Comparison of ENCODE assay signal across 25 cellular contexts in genomic region chr1:23726669-23727068, GRCh38. TPM values are rescaled to one million over a fixed set of nuclear protein-coding genes. Genes with fewer than 3 reads are reported as not detected.
DNase-seq lines count a peak whose midpoint lies in the region; ATAC-seq, FAIRE-seq and TF ChIP-seq lines count a peak whose summit lies in the region.
"Had no signal": no experiment of that assay in that cellular context is flagged by ENCODE, and none has a peak within 500 bp of the region (broad histone marks: within the 10 kb centered on the region; RNA-seq: fewer than 3 reads in every experiment).

No MANE protein-coding gene starts in this region.

- H3K9ac ChIP-seq in IMR-90 (ENCODE audit: low read depth, low read length) (no peak overlapping the region), colonic mucosa (ENCODE audit: low read depth in 2 of 2, low read length in 2 of 2) (no peak overlapping the region)

- no peak overlapping the region for H2BK5ac ChIP-seq in IMR-90 (ENCODE audit: low read depth, low read length, poor library complexity, severe bottlenecking)

- CTCF ChIA-PET in A549 (lab: Yijun Ruan, JAX): interaction anchor here (1.0 to 1.2 kb wide), 3 partner anchors 8 to 142 kb away, joined by 3 read pairs; no protein-coding TSS in a partner anchor
- CTCF ChIA-PET in IMR-90 (lab: Yijun Ruan, JAX): no interaction called here

- TF ChIP-seq RAD21 in A549 (conservative IDR thresholded peaks at IDR 0.05 in 1 of 2, IDR thresholded peaks at IDR 0.05 in 1 of 2) (no peak), IMR-90 (IDR thresholded peaks at IDR 0.05; ENCODE audit: low read length) (no peak)

- no peak overlapping the region; the same call in 1 of the 2 replicates for H2BK120ac ChIP-seq in IMR-90 (ENCODE audit: low read depth, low read length)

- BruUV-seq in IMR-90 (replicated peaks; lab: Mats Ljungman, UMichigan): no TSS peak

- no peaks in the 10 kb centered on the region; the same call in 1 of the 2 replicates for H3K36me3 ChIP-seq in IMR-90 (ENCODE audit: control insufficient read depth, insufficient read depth, low read length)
- H3K36me3 ChIP-seq in colonic mucosa: no peaks in the 10 kb centered on the region
- no peaks in the 10 kb centered on the region for H3K36me3 ChIP-seq in osteoblast (ENCODE audit: insufficient read depth, low read length)
- H3K36me3 ChIP-seq: thoracic aorta had no signal

- POLR2A ChIA-PET in A549 (lab: Yijun Ruan, JAX): interaction anchor here (1.7 kb wide), 1 partner anchor 17 kb away, joined by 7 read pairs; the partner anchor contains the start of gene ELOA
- POLR2A ChIA-PET in IMR-90 (lab: Charles Lee; ENCODE audit: unreplicated experiment): no interaction called here

- H3K79me1 ChIP-seq in IMR-90 (ENCODE audit: low read depth in 1 of 2, low read length in 2 of 2): peaks cover 3 to 55% of the 10 kb centered on the region in 2 experiments; a peak in 2 of 4 replicates

- H2AFZ ChIP-seq in IMR-90 (replicated peaks; ENCODE audit: low read length, poor library complexity) (no peak overlapping the region), osteoblast (ENCODE audit: low read length) (no peak overlapping the region)

- no peak overlapping the region for H4K91ac ChIP-seq in IMR-90 (ENCODE audit: insufficient read depth, low read depth, low read length)

- H3K79me2 ChIP-seq in osteoblast (ENCODE audit: insufficient read depth, low read length): peaks cover 38% of the 10 kb centered on the region

- H3K4me1 Mint-ChIP-seq in endothelial cell (ENCODE audit: unreplicated experiment): peaks cover 20% of the 10 kb centered on the region
- H3K4me1 Mint-ChIP-seq: CD8-positive, alpha-beta memory T cell had no signal

- no peak overlapping the region for H3K56ac ChIP-seq in IMR-90 (ENCODE audit: extremely low read depth, insufficient read depth, low read length)

- WGBS in A549 (ENCODE audit: missing lambda C conversion rate): 98% methylated on average over 2 of the region's 2 CpGs
- WGBS in IMR-90 (ENCODE audit: extremely low coverage in 2 of 2, insufficient read length in 1 of 2), 2 experiments: no CpG with 5 or more reads among the region's 2 CpGs

- no peak overlapping the region for H2BK15ac ChIP-seq in IMR-90 (ENCODE audit: low read depth, low read length)

- 0 out of 2 replicates have a peak overlapping the region, but pooled peaks have one; percentile 48 for H3K23ac ChIP-seq in IMR-90 (ENCODE audit: low read depth, low read length)

- no peak overlapping the region for H3K14ac ChIP-seq in IMR-90 (replicated peaks; ENCODE audit: low read depth, low read length)

- H3K9me3 ChIP-seq in A549 (no peaks in the 10 kb centered on the region), IMR-90 (ENCODE audit: control insufficient read depth, insufficient read depth, low read length) (no peaks in the 10 kb centered on the region), colonic mucosa (no peaks in the 10 kb centered on the region), osteoblast (ENCODE audit: low read depth, low read length) (no peaks in the 10 kb centered on the region)
- H3K9me3 ChIP-seq: psoas muscle, thoracic aorta had no signal

- intact Hi-C loops in IMR-90 (cut with micrococcal nuclease): no loop called here
- intact Hi-C loops in colonic mucosa (cut with DNase I): no loop called here

- H2BK20ac ChIP-seq in IMR-90 (ENCODE audit: low read depth, low read length): no peak overlapping the region

- no peak overlapping the region for H2AK9ac ChIP-seq in IMR-90 (replicated peaks; ENCODE audit: low read depth, low read length, poor library complexity)

- dilution Hi-C loops in IMR-90 (cut with HindIII; ENCODE audit: low sequenced_read_pairs, unreplicated experiment): no loop called here

- no peak overlapping the region for H3K4me3 ChIP-seq in A549
- H3K4me3 ChIP-seq in IMR-90 (ENCODE audit: insufficient read depth, low read depth, low read length): no peak overlapping the region
- H3K4me3 ChIP-seq in colonic mucosa: no peak overlapping the region
- H3K4me3 ChIP-seq in osteoblast (ENCODE audit: insufficient read depth, low read length): no peak overlapping the region
- no peak overlapping the region for H3K4me3 ChIP-seq in coronary artery
- H3K4me3 ChIP-seq: psoas muscle, smooth muscle cell, thoracic aorta had no signal

- no peak for FAIRE-seq in A549 (lab: Jason Lieb, UNC)
- FAIRE-seq: H54, keratinocyte had no signal

- H3K27me3 Mint-ChIP-seq in endothelial cell (ENCODE audit: unreplicated experiment): no peaks in the 10 kb centered on the region
- H3K27me3 Mint-ChIP-seq: CD8-positive, alpha-beta memory T cell; T-helper 17 cell had no signal

- ATAC-seq in A549: no peak
- no peak for ATAC-seq in IMR-90 (ENCODE audit: low read depth)
- no peak for ATAC-seq in GM21576 (IDR thresholded peaks at IDR 0.05; ENCODE audit: unreplicated experiment)
- ATAC-seq: T-helper 17 cell had no signal

- peaks cover 21% of the 10 kb centered on the region for H4K20me1 ChIP-seq in IMR-90 (ENCODE audit: insufficient read depth, low read length)
- H4K20me1 ChIP-seq in osteoblast (ENCODE audit: insufficient read depth, low read length): peaks cover 17% of the 10 kb centered on the region

- no peak overlapping the region for H4K8ac ChIP-seq in IMR-90 (ENCODE audit: low read depth in 2 of 2, low read length in 2 of 2)

- no peak overlapping the region for H4K5ac ChIP-seq in IMR-90 (ENCODE audit: low read depth, low read length)

- H3K4ac ChIP-seq in IMR-90 (ENCODE audit: low read depth, low read length): no peak overlapping the region

- DNase-seq in A549 (ENCODE audit: low read depth in 1 of 2, low spot score in 1 of 2): no peak
- DNase-seq in IMR-90: no peak
- DNase-seq in colonic mucosa: no peak
- DNase-seq in osteoblast (ENCODE audit: insufficient read length, low spot score, missing footprints): no peak
- no peak for DNase-seq in endothelial cell (ENCODE audit: low spot score)
- no peak for DNase-seq in coronary artery (ENCODE audit: low spot score)
- DNase-seq in NCI-H2029 (lab: John Stamatoyannopoulos, UW): no peak
- DNase-seq: ACHN; activated CD4-positive, CD25-positive, alpha-beta regulatory T cell; activated CD8-positive, alpha-beta memory T cell treated with anti-CD3 and anti-CD28 coated beads for 24 hours; CD8-positive, alpha-beta memory T cell; central memory CD4-positive, alpha-beta T cell; DMS79 treated with DMSO at 0.1 percent for 48 hours; effector CD8-positive, alpha-beta T cell; NCI-H524 treated with DMSO at 0.1 percent for 48 hours; nephron progenitor cell; stimulated activated CD8-positive, alpha-beta memory T cell treated with anti-CD3 and anti-CD28 coated beads, Interleukin-4, amount 100 ng/mL, for 48 hours; T-helper 17 cell had no signal

- in situ Hi-C loops in IMR-90 (cut with MboI; ENCODE audit: low sequenced_read_pairs): no loop called here

- H3K27me3 ChIP-seq in IMR-90 (ENCODE audit: control insufficient read depth, insufficient read depth, low read length): no peaks in the 10 kb centered on the region
- no peaks in the 10 kb centered on the region for H3K27me3 ChIP-seq in colonic mucosa
- no peaks in the 10 kb centered on the region for H3K27me3 ChIP-seq in osteoblast (ENCODE audit: insufficient read depth, low read length)

- no peaks in the 10 kb centered on the region for H3K9me3 Mint-ChIP-seq in endothelial cell (ENCODE audit: unreplicated experiment)
- H3K9me3 Mint-ChIP-seq: activated T-helper 1 cell treated with anti-CD3 and anti-CD28 coated beads, Interleukin-12 subunit alpha, Interleukin-12 subunit beta, Interleukin-2, Interleukin-4 antibody, amounts not matched to agents 30 ng/mL and 10 ng/mL and 1 ng/mL, durations not matched to agents 14 hours and 24 hours and 36 hours; CD8-positive, alpha-beta memory T cell; nephron progenitor cell had no signal

- no peak for TF ChIP-seq EP300 in A549 (IDR thresholded peaks at IDR 0.05)

- no peak overlapping the region; a peak in 2 of 6 replicates for H3K27ac ChIP-seq in A549
- no peak overlapping the region for H3K27ac ChIP-seq in IMR-90 (ENCODE audit: insufficient read depth, low read length)
- H3K27ac ChIP-seq in colonic mucosa: peak overlapping the region; percentile 36
- H3K27ac ChIP-seq in osteoblast (ENCODE audit: low read depth, low read length): peak overlapping the region; percentile 7
- no peak overlapping the region for H3K27ac ChIP-seq in coronary artery
- H3K27ac ChIP-seq: psoas muscle, thoracic aorta had no signal

- H3K9me1 ChIP-seq in IMR-90 (ENCODE audit: insufficient read depth, low read length): peaks cover 12% of the 10 kb centered on the region

- H3K4me2 ChIP-seq in A549 (peak overlapping the region; percentile 48; the same call in 1 of the 3 replicates), IMR-90 (ENCODE audit: low read depth, low read length) (no peak overlapping the region), osteoblast (ENCODE audit: insufficient read depth, low read length) (peak overlapping the region; percentile 41)
- H3K4me2 ChIP-seq: smooth muscle cell had no signal

- peak overlapping the region; percentile 30; the same call in 1 of the 2 replicates for H2AK5ac ChIP-seq in IMR-90 (ENCODE audit: low read depth, low read length)

- TF ChIP-seq CTCF in A549 (IDR thresholded peaks at IDR 0.05): no peak
- TF ChIP-seq CTCF in IMR-90 (conservative IDR thresholded peaks at IDR 0.05; ENCODE audit: low read depth, low read length): no peak
- no peak for TF ChIP-seq CTCF in colonic mucosa (IDR thresholded peaks at IDR 0.05)
- no peak for TF ChIP-seq CTCF in osteoblast (IDR thresholded peaks at IDR 0.05; ENCODE audit: extremely low read depth, low read depth, low read length)
- TF ChIP-seq CTCF in endothelial cell (IDR thresholded peaks at IDR 0.05; ENCODE audit: unreplicated experiment): no peak
- no peak for TF ChIP-seq CTCF in coronary artery (IDR thresholded peaks at IDR 0.05)

- no peak for TF ChIP-seq POLR2A in A549 (IDR thresholded peaks at IDR 0.05; ENCODE audit: low read length)
- TF ChIP-seq POLR2A in IMR-90 (IDR thresholded peaks at IDR 0.05; ENCODE audit: low read depth, low read length): no peak

- H3K18ac ChIP-seq in IMR-90 (ENCODE audit: low read depth, low read length): no peak overlapping the region

- H3K27ac Mint-ChIP-seq in endothelial cell (ENCODE audit: unreplicated experiment): no peak overlapping the region
- H3K27ac Mint-ChIP-seq: activated T-helper 1 cell treated with anti-CD3 and anti-CD28 coated beads, Interleukin-12 subunit alpha, Interleukin-12 subunit beta, Interleukin-2, Interleukin-4 antibody, amounts not matched to agents 30 ng/mL and 10 ng/mL and 1 ng/mL, durations not matched to agents 14 hours and 24 hours and 36 hours; nephron progenitor cell; T-helper 17 cell had no signal

- H3K4me1 ChIP-seq in A549 (peaks cover 28% of the 10 kb centered on the region), IMR-90 (ENCODE audit: control insufficient read depth, insufficient read depth, low read length) (peaks cover 11% of the 10 kb centered on the region), colonic mucosa (peaks cover 10% of the 10 kb centered on the region), osteoblast (ENCODE audit: insufficient read depth, low read length) (peaks cover 13% of the 10 kb centered on the region)
- H3K4me1 ChIP-seq: psoas muscle had no signal

- H3K4me3 Mint-ChIP-seq in endothelial cell (ENCODE audit: unreplicated experiment): no peak overlapping the region
- H3K4me3 Mint-ChIP-seq: activated T-helper 1 cell treated with anti-CD3 and anti-CD28 coated beads, Interleukin-12 subunit alpha, Interleukin-12 subunit beta, Interleukin-2, Interleukin-4 antibody, amounts not matched to agents 30 ng/mL and 10 ng/mL and 1 ng/mL, durations not matched to agents 14 hours and 24 hours and 36 hours; CD8-positive, alpha-beta memory T cell; nephron progenitor cell; T-helper 17 cell had no signal

- H3K36me3 Mint-ChIP-seq in endothelial cell (ENCODE audit: low read depth, unreplicated experiment): peaks cover 3% of the 10 kb centered on the region

RNA-seq across cellular contexts. Expression of gene ELOA, which starts 16.6 kb away (rescaled TPM):
- polyA plus RNA-seq in A549 (2011; rRNA removed): 16.0 and 18.4 TPM in 2 replicates
- polyA plus RNA-seq in A549 (2012; cell fraction: cytosol; rRNA removed): 6.9 and 7.3 TPM in 2 replicates
- polyA plus RNA-seq in A549 (2012; cell fraction: nucleus; rRNA removed): 6.4 and 8.1 TPM in 2 replicates
- 16.3 to 18.4 TPM (median 16.4 TPM) in 3 replicates for polyA plus RNA-seq in A549 (2017; fragmentation: RNase III; extraction: RNeasy Plus Mini Kit Qiagen cat#74134 plus additional on column Dnase treatment)
- 12.6 and 13.9 TPM in 2 replicates for polyA minus RNA-seq in A549 (2011; rRNA and poly(A)+ RNA removed)
- total RNA-seq in IMR-90 (2012; rRNA removed): 40.7 and 44.4 TPM in 2 replicates
- polyA plus RNA-seq in IMR-90 (2012; rRNA removed): 19.5 and 22.9 TPM in 2 replicates
- 5.5 and 9.2 TPM in 2 replicates for polyA plus RNA-seq in IMR-90 (2012; cell fraction: cytosol; rRNA removed)
- polyA plus RNA-seq in IMR-90 (2012; cell fraction: nucleus; rRNA removed; ENCODE audit: low replicate concordance): 9.4 and 25.4 TPM in 2 replicates
- total RNA-seq in colonic mucosa: 10 to 100 TPM; 32.6 to 33.0 TPM
- 41.5 and 42.0 TPM in 2 replicates for total RNA-seq in osteoblast
- total RNA-seq in endothelial cell (ENCODE audit: unreplicated experiment): 54.4 TPM

RNA-seq across cellular contexts. Expression of gene RPL11, which starts 35.1 kb away (rescaled TPM):
- polyA plus RNA-seq in A549 (2011; rRNA removed): 979 and 1,292 TPM in 2 replicates
- 858 and 1,073 TPM in 2 replicates for polyA plus RNA-seq in A549 (2012; cell fraction: cytosol; rRNA removed)
- polyA plus RNA-seq in A549 (2012; cell fraction: nucleus; rRNA removed): 136 and 263 TPM in 2 replicates
- 1,260 to 1,335 TPM (median 1,329 TPM) in 3 replicates for polyA plus RNA-seq in A549 (2017; fragmentation: RNase III; extraction: RNeasy Plus Mini Kit Qiagen cat#74134 plus additional on column Dnase treatment)
- 305 and 306 TPM in 2 replicates for polyA minus RNA-seq in A549 (2011; rRNA and poly(A)+ RNA removed)
- 452 and 980 TPM in 2 replicates for total RNA-seq in IMR-90 (2012; rRNA removed)
- polyA plus RNA-seq in IMR-90 (2012; rRNA removed): 1,692 and 1,751 TPM in 2 replicates
- 209 and 733 TPM in 2 replicates for polyA plus RNA-seq in IMR-90 (2012; cell fraction: cytosol; rRNA removed)
- polyA plus RNA-seq in IMR-90 (2012; cell fraction: nucleus; rRNA removed; ENCODE audit: low replicate concordance): 34.7 and 396 TPM in 2 replicates
- 100 to 1,000 TPM; 871 to 897 TPM for total RNA-seq in colonic mucosa
- 606 and 693 TPM in 2 replicates for total RNA-seq in osteoblast
- total RNA-seq in endothelial cell (ENCODE audit: unreplicated experiment): 1,285 TPM

RNA-seq across cellular contexts. Expression of gene PITHD1, which starts 51.5 kb away (rescaled TPM):
- polyA plus RNA-seq in A549 (2011; rRNA removed): 34.0 and 41.0 TPM in 2 replicates
- 32.4 and 33.3 TPM in 2 replicates for polyA plus RNA-seq in A549 (2012; cell fraction: cytosol; rRNA removed)
- polyA plus RNA-seq in A549 (2012; cell fraction: nucleus; rRNA removed): 14.6 and 24.5 TPM in 2 replicates
- 25.4 to 29.2 TPM (median 26.3 TPM) in 3 replicates for polyA plus RNA-seq in A549 (2017; fragmentation: RNase III; extraction: RNeasy Plus Mini Kit Qiagen cat#74134 plus additional on column Dnase treatment)
- 7.8 and 9.3 TPM in 2 replicates for polyA minus RNA-seq in A549 (2011; rRNA and poly(A)+ RNA removed)
- total RNA-seq in IMR-90 (2012; rRNA removed): 23.8 and 34.2 TPM in 2 replicates
- polyA plus RNA-seq in IMR-90 (2012; rRNA removed): 31.8 and 32.0 TPM in 2 replicates
- polyA plus RNA-seq in IMR-90 (2012; cell fraction: cytosol; rRNA removed): 18.3 and 34.6 TPM in 2 replicates
- polyA plus RNA-seq in IMR-90 (2012; cell fraction: nucleus; rRNA removed; ENCODE audit: low replicate concordance): 10.8 and 29.0 TPM in 2 replicates
- 10 to 100 TPM; 51.5 to 51.6 TPM for total RNA-seq in colonic mucosa
- total RNA-seq in osteoblast: 29.8 and 31.1 TPM in 2 replicates
- total RNA-seq in endothelial cell (ENCODE audit: unreplicated experiment): 35.4 TPM

Comparison
In these comparisons a context has a peak if more than half of its experiments do, and no peak if none do; other contexts are left out.
1. H3K27ac ChIP-seq: peak in colonic mucosa (single experiment) and osteoblast (single experiment); none in A549 (0 of 2), IMR-90 (single experiment) and coronary artery (0 of 2).